1 cellular context compared by ENCODE assay signal in the genomic region with DNA sequence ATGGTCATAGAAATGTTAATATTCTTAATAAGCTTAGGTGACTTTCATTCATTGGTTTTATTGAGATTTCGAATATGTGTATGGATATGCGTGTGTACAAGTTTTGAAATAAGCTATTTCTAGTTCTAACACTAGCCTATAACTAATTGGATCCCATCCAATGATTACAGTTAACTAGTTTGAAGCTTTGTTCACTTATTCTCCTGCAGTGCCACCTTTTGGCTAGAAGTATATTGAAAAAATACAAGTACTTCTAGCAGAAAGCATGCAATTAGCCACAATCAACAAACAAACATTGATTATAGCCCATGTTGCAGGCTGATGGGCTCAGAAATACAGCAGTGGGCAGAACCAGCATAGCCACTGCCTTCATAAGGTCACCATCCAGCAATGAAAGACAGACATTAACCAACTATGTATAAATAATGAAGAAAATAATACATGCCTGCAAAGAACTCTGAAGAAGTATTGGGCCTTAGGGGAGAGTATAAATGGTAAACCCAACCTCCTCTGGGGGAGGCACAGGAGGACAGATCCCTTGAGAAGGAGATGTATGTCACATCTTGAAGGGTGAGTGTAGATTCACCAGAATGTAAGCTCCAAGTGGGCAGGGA.
TF ChIP-seq lines count a peak whose summit lies in the region.

No MANE protein-coding gene starts in this region.

TF ChIP-seq in H1, 55 proteins besides CTCF, POLR2A, EP300 and RAD21 (continued from another document):
- TF ChIP-seq, protein P1, sequence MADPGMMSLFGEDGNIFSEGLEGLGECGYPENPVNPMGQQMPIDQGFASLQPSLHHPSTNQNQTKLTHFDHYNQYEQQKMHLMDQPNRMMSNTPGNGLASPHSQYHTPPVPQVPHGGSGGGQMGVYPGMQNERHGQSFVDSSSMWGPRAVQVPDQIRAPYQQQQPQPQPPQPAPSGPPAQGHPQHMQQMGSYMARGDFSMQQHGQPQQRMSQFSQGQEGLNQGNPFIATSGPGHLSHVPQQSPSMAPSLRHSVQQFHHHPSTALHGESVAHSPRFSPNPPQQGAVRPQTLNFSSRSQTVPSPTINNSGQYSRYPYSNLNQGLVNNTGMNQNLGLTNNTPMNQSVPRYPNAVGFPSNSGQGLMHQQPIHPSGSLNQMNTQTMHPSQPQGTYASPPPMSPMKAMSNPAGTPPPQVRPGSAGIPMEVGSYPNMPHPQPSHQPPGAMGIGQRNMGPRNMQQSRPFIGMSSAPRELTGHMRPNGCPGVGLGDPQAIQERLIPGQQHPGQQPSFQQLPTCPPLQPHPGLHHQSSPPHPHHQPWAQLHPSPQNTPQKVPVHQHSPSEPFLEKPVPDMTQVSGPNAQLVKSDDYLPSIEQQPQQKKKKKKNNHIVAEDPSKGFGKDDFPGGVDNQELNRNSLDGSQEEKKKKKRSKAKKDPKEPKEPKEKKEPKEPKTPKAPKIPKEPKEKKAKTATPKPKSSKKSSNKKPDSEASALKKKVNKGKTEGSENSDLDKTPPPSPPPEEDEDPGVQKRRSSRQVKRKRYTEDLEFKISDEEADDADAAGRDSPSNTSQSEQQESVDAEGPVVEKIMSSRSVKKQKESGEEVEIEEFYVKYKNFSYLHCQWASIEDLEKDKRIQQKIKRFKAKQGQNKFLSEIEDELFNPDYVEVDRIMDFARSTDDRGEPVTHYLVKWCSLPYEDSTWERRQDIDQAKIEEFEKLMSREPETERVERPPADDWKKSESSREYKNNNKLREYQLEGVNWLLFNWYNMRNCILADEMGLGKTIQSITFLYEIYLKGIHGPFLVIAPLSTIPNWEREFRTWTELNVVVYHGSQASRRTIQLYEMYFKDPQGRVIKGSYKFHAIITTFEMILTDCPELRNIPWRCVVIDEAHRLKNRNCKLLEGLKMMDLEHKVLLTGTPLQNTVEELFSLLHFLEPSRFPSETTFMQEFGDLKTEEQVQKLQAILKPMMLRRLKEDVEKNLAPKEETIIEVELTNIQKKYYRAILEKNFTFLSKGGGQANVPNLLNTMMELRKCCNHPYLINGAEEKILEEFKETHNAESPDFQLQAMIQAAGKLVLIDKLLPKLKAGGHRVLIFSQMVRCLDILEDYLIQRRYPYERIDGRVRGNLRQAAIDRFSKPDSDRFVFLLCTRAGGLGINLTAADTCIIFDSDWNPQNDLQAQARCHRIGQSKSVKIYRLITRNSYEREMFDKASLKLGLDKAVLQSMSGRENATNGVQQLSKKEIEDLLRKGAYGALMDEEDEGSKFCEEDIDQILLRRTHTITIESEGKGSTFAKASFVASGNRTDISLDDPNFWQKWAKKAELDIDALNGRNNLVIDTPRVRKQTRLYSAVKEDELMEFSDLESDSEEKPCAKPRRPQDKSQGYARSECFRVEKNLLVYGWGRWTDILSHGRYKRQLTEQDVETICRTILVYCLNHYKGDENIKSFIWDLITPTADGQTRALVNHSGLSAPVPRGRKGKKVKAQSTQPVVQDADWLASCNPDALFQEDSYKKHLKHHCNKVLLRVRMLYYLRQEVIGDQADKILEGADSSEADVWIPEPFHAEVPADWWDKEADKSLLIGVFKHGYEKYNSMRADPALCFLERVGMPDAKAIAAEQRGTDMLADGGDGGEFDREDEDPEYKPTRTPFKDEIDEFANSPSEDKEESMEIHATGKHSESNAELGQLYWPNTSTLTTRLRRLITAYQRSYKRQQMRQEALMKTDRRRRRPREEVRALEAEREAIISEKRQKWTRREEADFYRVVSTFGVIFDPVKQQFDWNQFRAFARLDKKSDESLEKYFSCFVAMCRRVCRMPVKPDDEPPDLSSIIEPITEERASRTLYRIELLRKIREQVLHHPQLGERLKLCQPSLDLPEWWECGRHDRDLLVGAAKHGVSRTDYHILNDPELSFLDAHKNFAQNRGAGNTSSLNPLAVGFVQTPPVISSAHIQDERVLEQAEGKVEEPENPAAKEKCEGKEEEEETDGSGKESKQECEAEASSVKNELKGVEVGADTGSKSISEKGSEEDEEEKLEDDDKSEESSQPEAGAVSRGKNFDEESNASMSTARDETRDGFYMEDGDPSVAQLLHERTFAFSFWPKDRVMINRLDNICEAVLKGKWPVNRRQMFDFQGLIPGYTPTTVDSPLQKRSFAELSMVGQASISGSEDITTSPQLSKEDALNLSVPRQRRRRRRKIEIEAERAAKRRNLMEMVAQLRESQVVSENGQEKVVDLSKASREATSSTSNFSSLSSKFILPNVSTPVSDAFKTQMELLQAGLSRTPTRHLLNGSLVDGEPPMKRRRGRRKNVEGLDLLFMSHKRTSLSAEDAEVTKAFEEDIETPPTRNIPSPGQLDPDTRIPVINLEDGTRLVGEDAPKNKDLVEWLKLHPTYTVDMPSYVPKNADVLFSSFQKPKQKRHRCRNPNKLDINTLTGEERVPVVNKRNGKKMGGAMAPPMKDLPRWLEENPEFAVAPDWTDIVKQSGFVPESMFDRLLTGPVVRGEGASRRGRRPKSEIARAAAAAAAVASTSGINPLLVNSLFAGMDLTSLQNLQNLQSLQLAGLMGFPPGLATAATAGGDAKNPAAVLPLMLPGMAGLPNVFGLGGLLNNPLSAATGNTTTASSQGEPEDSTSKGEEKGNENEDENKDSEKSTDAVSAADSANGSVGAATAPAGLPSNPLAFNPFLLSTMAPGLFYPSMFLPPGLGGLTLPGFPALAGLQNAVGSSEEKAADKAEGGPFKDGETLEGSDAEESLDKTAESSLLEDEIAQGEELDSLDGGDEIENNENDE (IDR thresholded peaks at IDR 0.05; ENCODE audit: insufficient replicate concordance, low read length): no peak
- TF ChIP-seq RBBP5 (IDR thresholded peaks at IDR 0.05; ENCODE audit: borderline replicate concordance, low read depth, low read length) (no peak), TAF7 (optimal IDR thresholded peaks at IDR 0.05; ENCODE audit: borderline replicate concordance, low read depth, low read length) (no peak)
TF ChIP-seq in H1: peak in this region for 0.
